8 cellular contexts compared by ENCODE assay signal in the genomic region with DNA sequence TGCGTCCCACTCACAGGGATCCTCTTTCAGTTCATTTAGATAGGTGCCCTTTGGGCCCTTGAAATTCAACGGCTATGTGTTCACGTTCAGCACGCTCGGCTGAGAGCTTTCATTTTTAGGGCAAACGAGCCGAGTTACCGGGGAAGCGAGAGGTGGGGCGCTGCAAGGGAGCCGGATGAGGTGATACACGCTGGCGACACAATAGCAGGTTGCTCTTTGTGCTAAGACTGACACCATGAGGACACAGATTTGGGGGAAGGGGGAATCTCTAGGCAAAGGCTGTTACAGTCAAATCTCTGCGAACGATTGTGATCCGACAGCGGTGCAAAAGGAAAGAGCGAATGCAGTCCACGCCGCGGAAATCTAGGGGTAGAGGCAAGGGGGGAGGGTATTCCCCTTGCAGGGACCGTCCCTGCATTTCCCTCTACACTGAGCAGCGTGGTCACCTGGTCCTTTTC. TPM values are rescaled to one million over a fixed set of nuclear protein-coding genes. Genes with fewer than 3 reads are reported as not detected.
DNase-seq lines count a peak whose midpoint lies in the region; ATAC-seq, FAIRE-seq and TF ChIP-seq lines count a peak whose summit lies in the region.

No MANE protein-coding gene starts in this region.

- peak overlapping the region; percentile 88 for H3K9ac ChIP-seq in mesendoderm (ENCODE audit: low read length)

- H3K56ac ChIP-seq in mesendoderm (ENCODE audit: low read length), result peak overlapping the region; percentile 93

- H3K27me3 ChIP-seq in mesendoderm (ENCODE audit: insufficient read depth, low read length, poor library complexity), result no peaks in the 10 kb centered on the region

- H3K79me1 ChIP-seq in mesendoderm (ENCODE audit: low read length), result no peaks in the 10 kb centered on the region

- H3K4me1 ChIP-seq in A549 (peaks cover 8% of the 10 kb centered on the region; the same call in 1 of the 3 replicates), mesendoderm (ENCODE audit: control insufficient read depth, low read depth, low read length) (no peaks in the 10 kb centered on the region)

- no peak overlapping the region for H2BK120ac ChIP-seq in mesendoderm (ENCODE audit: low read depth, low read length)

- DNase-seq in A549 (ENCODE audit: low read depth in 1 of 2, low spot score in 1 of 2) (no peak), GM12891 (ENCODE audit: insufficient read length, low spot score) (peak; percentile 28), RWPE1 (ENCODE audit: low spot score) (peak; percentile 46), mesendoderm (peak; percentile 73), type B pancreatic cell (ENCODE audit: extremely low spot score, unreplicated experiment) (no peak), occipital lobe (lab: John Stamatoyannopoulos, UW) (no peak)
- no peak for DNase-seq in central memory CD8-positive, alpha-beta T cell (ENCODE audit: low spot score in 2 of 2)

- no peak for TF ChIP-seq RAD21 in A549 (conservative IDR thresholded peaks at IDR 0.05 in 1 of 2, IDR thresholded peaks at IDR 0.05 in 1 of 2)

- no peak overlapping the region for H2BK15ac ChIP-seq in mesendoderm (replicated peaks; ENCODE audit: low read depth)

- no peaks in the 10 kb centered on the region for H3K27me3 Mint-ChIP-seq in central memory CD8-positive, alpha-beta T cell
- H3K27me3 Mint-ChIP-seq in type B pancreatic cell, result no peaks in the 10 kb centered on the region

- WGBS in A549 (ENCODE audit: missing lambda C conversion rate), result 2% methylated on average over 19 of the region's 23 CpGs
- no CpG with 5 or more reads among the region's 23 CpGs for whole genome bisulfite sequencing in mesendoderm (ENCODE audit: extremely low coverage, insufficient coverage, low lambda C conversion rate)

- FAIRE-seq in A549 (lab: Jason Lieb, UNC) (no peak), GM12891 (lab: Jason Lieb, UNC) (no peak)

- no peak for TF ChIP-seq CTCF in A549 (IDR thresholded peaks at IDR 0.05)
- no peak for TF ChIP-seq CTCF in RWPE1 (conservative IDR thresholded peaks at IDR 0.05; ENCODE audit: low read depth)
- TF ChIP-seq CTCF in type B pancreatic cell (conservative IDR thresholded peaks at IDR 0.05), result no peak

- TF ChIP-seq EP300 in A549 (IDR thresholded peaks at IDR 0.05), result no peak

- H3K36me3 Mint-ChIP-seq in central memory CD8-positive, alpha-beta T cell (ENCODE audit: insufficient read depth), result peaks cover 37% of the 10 kb centered on the region
- H3K36me3 Mint-ChIP-seq in type B pancreatic cell, result peaks cover 4% of the 10 kb centered on the region

- peak overlapping the region; percentile 10 for H2BK5ac ChIP-seq in mesendoderm (ENCODE audit: low read length)

- H3K79me2 ChIP-seq in mesendoderm (ENCODE audit: control insufficient read depth, insufficient read depth, low read length), result peaks cover 25% of the 10 kb centered on the region

- ATAC-seq in A549, result peak; percentile 44 to 48
- ATAC-seq in HG02938 (IDR thresholded peaks at IDR 0.05; ENCODE audit: unreplicated experiment), result peak; percentile 20
- ATAC-seq in central memory CD8-positive, alpha-beta T cell (replicated peaks; ENCODE audit: extremely low read depth, poor library complexity, severe bottlenecking), result peak; percentile 55

- H3K23ac ChIP-seq in mesendoderm (ENCODE audit: low read length), result peak overlapping the region; percentile 90

- TF ChIP-seq POLR2A in A549 (IDR thresholded peaks at IDR 0.05; ENCODE audit: low read length) (no peak), GM12891 (IDR thresholded peaks at IDR 0.05; ENCODE audit: low read depth, low read length) (peak; percentile 39)

- peak overlapping the region; percentile 38 for H3K4ac ChIP-seq in mesendoderm (ENCODE audit: low read depth, low read length)

- no peak overlapping the region for H4K8ac ChIP-seq in mesendoderm (ENCODE audit: low read depth, low read length)

- H3K18ac ChIP-seq in mesendoderm (ENCODE audit: low read length), result peak overlapping the region; percentile 6

- H4K5ac ChIP-seq in mesendoderm (ENCODE audit: low read length), result no peak overlapping the region

- no peaks in the 10 kb centered on the region for H3K36me3 ChIP-seq in mesendoderm (ENCODE audit: control insufficient read depth, insufficient read depth, low read length)

- POLR2A ChIA-PET in A549 (lab: Yijun Ruan, JAX) (interaction anchor here (0.5 to 6.1 kb wide), 20 partner anchors 9 to 690 kb away, joined by 3 to 83 read pairs (median 4); a partner anchor contains a TSS), RWPE1 (lab: Yijun Ruan, JAX; ENCODE audit: low non-redundant PET) (interaction anchor here (0.7 to 2.0 kb wide), 9 partner anchors 44 to 722 kb away, joined by 3 to 11 read pairs (median 3); no protein-coding TSS in a partner anchor)

- H3K27ac ChIP-seq in A549 (peak overlapping the region; percentile 96 to 99), RWPE1 (peak overlapping the region; percentile 98), mesendoderm (ENCODE audit: low read depth, low read length) (peak overlapping the region; percentile 100)

- peaks cover 47% of the 10 kb centered on the region for H3K4me1 Mint-ChIP-seq in central memory CD8-positive, alpha-beta T cell
- H3K4me1 Mint-ChIP-seq in type B pancreatic cell (ENCODE audit: unreplicated experiment), result peaks cover 19% of the 10 kb centered on the region

- H3K4me2 ChIP-seq in A549 (peak overlapping the region; percentile 94), mesendoderm (ENCODE audit: low read length) (peak overlapping the region; percentile 98)

- peak overlapping the region; percentile 78 for H3K4me3 ChIP-seq in A549
- peak overlapping the region; percentile 80 for H3K4me3 ChIP-seq in mesendoderm (ENCODE audit: low read length)

- H3K9me3 Mint-ChIP-seq in central memory CD8-positive, alpha-beta T cell, result no peaks in the 10 kb centered on the region
- H3K9me3 Mint-ChIP-seq in type B pancreatic cell, result no peaks in the 10 kb centered on the region

- peak overlapping the region; percentile 91 for H3K27ac Mint-ChIP-seq in central memory CD8-positive, alpha-beta T cell (ENCODE audit: low read depth)
- peak overlapping the region; percentile 98 for H3K27ac Mint-ChIP-seq in type B pancreatic cell

- H3K9me3 ChIP-seq in A549, result no peaks in the 10 kb centered on the region

- CTCF ChIA-PET in A549 (lab: Yijun Ruan, JAX) (interaction anchor here (0.7 to 5.6 kb wide), 10 partner anchors 8 to 574 kb away, joined by 3 to 38 read pairs (median 4); no protein-coding TSS in a partner anchor), RWPE1 (lab: Yijun Ruan, JAX) (interaction anchor here (1.2 to 4.2 kb wide), 4 partner anchors 10 to 526 kb away, joined by 4 to 37 read pairs (median 7); no protein-coding TSS in a partner anchor)

- no peak overlapping the region for H2AK5ac ChIP-seq in mesendoderm (ENCODE audit: low read length)

- peak overlapping the region; percentile 89 for H3K4me3 Mint-ChIP-seq in central memory CD8-positive, alpha-beta T cell
- peak overlapping the region; percentile 99 for H3K4me3 Mint-ChIP-seq in type B pancreatic cell

TF ChIP-seq in A549, 52 proteins besides CTCF, POLR2A, EP300 and RAD21:
- TF ChIP-seq SMC3 (IDR thresholded peaks at IDR 0.05) (no peak), KDM1A (IDR thresholded peaks at IDR 0.05; ENCODE audit: low read depth) (peak; percentile 42; the same call in 1 of the 2 replicates)
TF ChIP-seq in A549: peak in this region for 1.

TF ChIP-seq in GM12891, 5 proteins besides CTCF, POLR2A, EP300 and RAD21:
- TF ChIP-seq POLR2AphosphoS5 (IDR thresholded peaks at IDR 0.05; ENCODE audit: low read depth, low read length) (peak; percentile 77), POU2F2 (IDR thresholded peaks at IDR 0.05; ENCODE audit: low read depth, low read length) (no peak)

RNA-seq across cellular contexts. Expression of a gene that starts 0.7 kb away (rescaled TPM):
- polyA plus RNA-seq in A549 (2011; rRNA removed) (0.44 and 0.58 TPM in 2 replicates), A549 (2017; fragmentation: RNase III; extraction: RNeasy Plus Mini Kit Qiagen cat#74134 plus additional on column Dnase treatment) (0.55 to 0.71 TPM (median 0.57 TPM) in 3 replicates)
- 0.22 and 0.26 TPM in 2 replicates for polyA plus RNA-seq in A549 (2012; cell fraction: cytosol; rRNA removed)
- polyA plus RNA-seq in A549 (2012; cell fraction: nucleus; rRNA removed), result 0.26 and 0.28 TPM in 2 replicates
- 0.78 and 0.83 TPM in 2 replicates for polyA minus RNA-seq in A549 (2011; rRNA and poly(A)+ RNA removed)
- polyA plus RNA-seq in GM12891 (2012; ENCODE audit: low read depth, missing spikeins), result 1.0 TPM
- polyA plus RNA-seq in mesendoderm (2013, experiment 1 of 2), result 0.11 TPM
- polyA plus RNA-seq in mesendoderm (2013, experiment 2 of 2), result 0.15 TPM
- total RNA-seq in type B pancreatic cell (ENCODE audit: low replicate concordance) (1.4 and 2.2 TPM in 2 replicates), occipital lobe (0.62 TPM)

RNA-seq across cellular contexts. Expression of a gene that starts 0.8 kb away (rescaled TPM):
- 51.9 and 58.3 TPM in 2 replicates for polyA plus RNA-seq in A549 (2011; rRNA removed)
- 7.3 and 8.5 TPM in 2 replicates for polyA plus RNA-seq in A549 (2012; cell fraction: cytosol; rRNA removed)
- 3.7 and 5.2 TPM in 2 replicates for polyA plus RNA-seq in A549 (2012; cell fraction: nucleus; rRNA removed)
- 33.6 to 39.5 TPM (median 36.6 TPM) in 3 replicates for polyA plus RNA-seq in A549 (2017; fragmentation: RNase III; extraction: RNeasy Plus Mini Kit Qiagen cat#74134 plus additional on column Dnase treatment)
- 37.1 and 53.1 TPM in 2 replicates for polyA minus RNA-seq in A549 (2011; rRNA and poly(A)+ RNA removed)
- 70.9 TPM for polyA plus RNA-seq in GM12891 (2012; ENCODE audit: low read depth, missing spikeins)
- 18.5 TPM for polyA plus RNA-seq in mesendoderm (2013, experiment 1 of 2)
- polyA plus RNA-seq in mesendoderm (2013, experiment 2 of 2), result 18.1 TPM
- 80.6 and 93.1 TPM in 2 replicates for total RNA-seq in type B pancreatic cell (ENCODE audit: low replicate concordance)
- total RNA-seq in occipital lobe, result 266 TPM

RNA-seq across cellular contexts. Expression of a gene that starts 44.6 kb away (rescaled TPM):
- polyA plus RNA-seq in A549 (2011; rRNA removed), result 66.7 and 94.8 TPM in 2 replicates
- 8.4 and 8.8 TPM in 2 replicates for polyA plus RNA-seq in A549 (2012; cell fraction: cytosol; rRNA removed)
- polyA plus RNA-seq in A549 (2012; cell fraction: nucleus; rRNA removed), result 4.7 and 8.5 TPM in 2 replicates
- polyA plus RNA-seq in A549 (2017; fragmentation: RNase III; extraction: RNeasy Plus Mini Kit Qiagen cat#74134 plus additional on column Dnase treatment), result 30.0 to 32.3 TPM (median 32.3 TPM) in 3 replicates
- 22.9 and 25.5 TPM in 2 replicates for polyA minus RNA-seq in A549 (2011; rRNA and poly(A)+ RNA removed)
- polyA plus RNA-seq in GM12891 (2012; ENCODE audit: low read depth, missing spikeins), result 20.3 TPM
- 25.9 TPM for polyA plus RNA-seq in mesendoderm (2013, experiment 1 of 2)
- polyA plus RNA-seq in mesendoderm (2013, experiment 2 of 2), result 26.5 TPM
- 50.1 and 51.5 TPM in 2 replicates for total RNA-seq in type B pancreatic cell (ENCODE audit: low replicate concordance)
- 85.3 TPM for total RNA-seq in occipital lobe

Comparison
In these comparisons a context has a peak if more than half of its experiments do, and no peak if none do; other contexts are left out.
1. DNase-seq: peak in GM12891 (single experiment), RWPE1 (single experiment) and mesendoderm (single experiment); none in A549 (0 of 2), central memory CD8-positive, alpha-beta T cell (0 of 2), type B pancreatic cell (single experiment) and occipital lobe (single experiment).
2. Peak in every context shown above with its lines, with median percentiles within 50 percentile points of each other: ATAC-seq and H3K27ac ChIP-seq.